16 cellular contexts compared by ENCODE assay signal in genomic region chr4:7909463-7909862, GRCh38. TPM values are rescaled to one million over a fixed set of nuclear protein-coding genes. Genes with fewer than 3 reads are reported as not detected.
A peak's percentile ranks its signal among the peaks of the same experiment; 100 is the strongest.
DNase-seq lines count a peak whose midpoint lies in the region; ATAC-seq and TF ChIP-seq lines count a peak whose summit lies in the region.
"Had no signal": no experiment of that assay in that cellular context is flagged by ENCODE, and none has a peak within 500 bp of the region (broad histone marks: within the 10 kb centered on the region; RNA-seq: fewer than 3 reads in every experiment).

No MANE protein-coding gene starts in this region.

- H3K27me3 ChIP-seq in A673 (replicated peaks; ENCODE audit: insufficient read depth, low read depth, low read length, poor library complexity), result no peaks in the 10 kb centered on the region
- no peaks in the 10 kb centered on the region for H3K27me3 ChIP-seq in Panc1 (ENCODE audit: control insufficient read depth, insufficient read depth, low read length)
- H3K27me3 ChIP-seq in esophagus squamous epithelium, result no peaks in the 10 kb centered on the region
- H3K27me3 ChIP-seq: heart right ventricle had no signal

- no peak overlapping the region for H3K4me3 Mint-ChIP-seq in osteocyte (ENCODE audit: unreplicated experiment)

- POLR2A ChIA-PET in A673 (lab: Charles Lee; ENCODE audit: low non-redundant PET) (no interaction called here), Panc1 (lab: Charles Lee) (interaction anchor here (1.1 kb wide), 1 partner anchor 15 kb away, joined by 3 read pairs; no protein-coding TSS in a partner anchor)

- H3K27me3 Mint-ChIP-seq in osteocyte (ENCODE audit: unreplicated experiment), result no peaks in the 10 kb centered on the region

- ATAC-seq in Panc1, result no peak
- ATAC-seq in GM18870 (IDR thresholded peaks at IDR 0.05; ENCODE audit: unreplicated experiment), result no peak

- H3K9me3 ChIP-seq in A673 (ENCODE audit: low read depth, low read length, poor library complexity, severe bottlenecking), result no peaks in the 10 kb centered on the region
- no peaks in the 10 kb centered on the region for H3K9me3 ChIP-seq in Panc1 (ENCODE audit: control insufficient read depth, insufficient read depth, low read depth, low read length)
- no peaks in the 10 kb centered on the region for H3K9me3 ChIP-seq in esophagus squamous epithelium
- H3K9me3 ChIP-seq: heart right ventricle had no signal

- intact Hi-C loops in A673 (cut with micrococcal nuclease; ENCODE audit: unreplicated experiment), result no loop called here
- intact Hi-C loops in Panc1 (cut with micrococcal nuclease; ENCODE audit: unreplicated experiment), result no loop called here
- intact Hi-C loops in esophagus squamous epithelium (cut with DNase I), result no loop called here

- H3K4me1 Mint-ChIP-seq in osteocyte (ENCODE audit: unreplicated experiment), result peaks cover 78% of the 10 kb centered on the region

- H3K36me3 ChIP-seq in A673 (ENCODE audit: insufficient read depth, low read length, poor library complexity, severe bottlenecking) (no peaks in the 10 kb centered on the region), Panc1 (ENCODE audit: control insufficient read depth, insufficient read depth, low read length) (no peaks in the 10 kb centered on the region), esophagus squamous epithelium (no peaks in the 10 kb centered on the region)
- H3K36me3 ChIP-seq: heart right ventricle had no signal

- no peaks in the 10 kb centered on the region for H3K36me3 Mint-ChIP-seq in osteocyte (ENCODE audit: unreplicated experiment)

- H3K4me3 ChIP-seq in A673 (ENCODE audit: low read depth, low read length, poor library complexity, severe bottlenecking) (no peak overlapping the region), Panc1 (ENCODE audit: low read depth in 2 of 2, low read length in 2 of 2) (peak overlapping the region; percentile 7 to 38; a peak in 2 of 4 replicates), esophagus squamous epithelium (no peak overlapping the region)

- 41 to 56% methylated on average over 5 of the region's 5 CpGs for WGBS in esophagus squamous epithelium, 2 donors

- DNase-seq in A673 (ENCODE audit: low spot score), result no peak
- DNase-seq in Panc1 (ENCODE audit: low read depth, low spot score), result no peak
- no peak for DNase-seq in esophagus squamous epithelium (lab: John Stamatoyannopoulos, UW)
- no peak for DNase-seq in osteocyte (ENCODE audit: extremely low spot score, unreplicated experiment)
- DNase-seq in T-helper 2 cell, result no peak
- DNase-seq in NCI-H2107 treated with DMSO at 0.1 percent for 48 hours (lab: John Stamatoyannopoulos, UW; ENCODE audit: unreplicated experiment), result no peak
- DNase-seq in NCI-H187 treated with DMSO at 0.1 percent for 48 hours (lab: John Stamatoyannopoulos, UW), result no peak
- DNase-seq: activated CD4-positive, alpha-beta T cell treated with anti-CD3 and anti-CD28 coated beads for 48 hours; anterior cingulate cortex; DMS53; effector memory CD4-positive, alpha-beta T cell; heart right ventricle; NCI-H1092; OCI-M1; stimulated activated CD4-positive, alpha-beta T cell treated with anti-CD3 and anti-CD28 coated beads, Interleukin-12 subunit alpha, Interleukin-12 subunit beta, amount 100 ng/mL, for 4 hours had no signal

- H3K27ac Mint-ChIP-seq in osteocyte (ENCODE audit: unreplicated experiment), result peak overlapping the region; percentile 95

- CTCF ChIA-PET in A673 (lab: Charles Lee), result no interaction called here
- CTCF ChIA-PET in Panc1 (lab: Charles Lee), result no interaction called here

- BruUV-seq in A673 (replicated peaks; lab: Mats Ljungman, UMichigan), result no TSS peak
- BruUV-seq in Panc1 (replicated peaks; lab: Mats Ljungman, UMichigan), result no TSS peak

- TF ChIP-seq CTCF in A673 (conservative IDR thresholded peaks at IDR 0.05; ENCODE audit: low read depth, low read length), result no peak
- no peak for TF ChIP-seq CTCF in Panc1 (IDR thresholded peaks at IDR 0.05)
- no peak for TF ChIP-seq CTCF in esophagus squamous epithelium (IDR thresholded peaks at IDR 0.05)
- TF ChIP-seq CTCF in osteocyte (IDR thresholded peaks at IDR 0.05), result no peak

- H3K27ac ChIP-seq in A673 (ENCODE audit: low read depth, low read length, poor library complexity, severe bottlenecking) (peak overlapping the region; percentile 39), Panc1 (ENCODE audit: low read length) (peak overlapping the region; percentile 95), esophagus squamous epithelium (peak overlapping the region; percentile 65 to 90 (median 84))

- H3K4me1 ChIP-seq in A673 (ENCODE audit: insufficient read depth, low read length, poor library complexity, severe bottlenecking) (peaks cover 68% of the 10 kb centered on the region), Panc1 (ENCODE audit: control insufficient read depth, insufficient read depth, low read length) (peaks cover 100% of the 10 kb centered on the region), esophagus squamous epithelium (peaks cover 18 to 72% (median 42%) of the 10 kb centered on the region in 3 donors)

- no peak for TF ChIP-seq POLR2A in esophagus squamous epithelium (IDR thresholded peaks at IDR 0.05)

- no peaks in the 10 kb centered on the region for H3K9me3 Mint-ChIP-seq in osteocyte (ENCODE audit: unreplicated experiment)

- in situ Hi-C loops in Panc1 (cut with HindIII; ENCODE audit: low pct_unique_long_range_greater_than_20kb, low sequenced_read_pairs), result no loop called here

RNA-seq across cellular contexts. Expression of gene AFAP1, which starts 30.2 kb away (rescaled TPM):
- total RNA-seq in A673 (2021) (42.6 and 42.9 TPM in 2 replicates), Panc1 (2021; ENCODE audit: unreplicated experiment) (94.7 TPM), esophagus squamous epithelium (10 to 100 TPM in 2 of 4 donors, 1 to 10 TPM in 2; 4.4 to 16.6 (median 10.7) TPM), osteocyte (64.9 and 66.9 TPM in 2 replicates)
- polyA plus RNA-seq in Panc1 (2012; ENCODE audit: insufficient read length), result 90.7 TPM

Comparison
In these comparisons a context has a peak if more than half of its experiments do, and no peak if none do; other contexts are left out.
1. H3K27ac ChIP-seq: peak in every context shown above with its lines; median percentile 95 in Panc1; 84 in esophagus squamous epithelium; 39 in A673.
2. H3K4me3 ChIP-seq: peak in Panc1 (2 of 2); none in A673 (single experiment) and esophagus squamous epithelium (0 of 4).